Comparison of ENCODE assay signal across 9 cellular contexts in the genomic region with DNA sequence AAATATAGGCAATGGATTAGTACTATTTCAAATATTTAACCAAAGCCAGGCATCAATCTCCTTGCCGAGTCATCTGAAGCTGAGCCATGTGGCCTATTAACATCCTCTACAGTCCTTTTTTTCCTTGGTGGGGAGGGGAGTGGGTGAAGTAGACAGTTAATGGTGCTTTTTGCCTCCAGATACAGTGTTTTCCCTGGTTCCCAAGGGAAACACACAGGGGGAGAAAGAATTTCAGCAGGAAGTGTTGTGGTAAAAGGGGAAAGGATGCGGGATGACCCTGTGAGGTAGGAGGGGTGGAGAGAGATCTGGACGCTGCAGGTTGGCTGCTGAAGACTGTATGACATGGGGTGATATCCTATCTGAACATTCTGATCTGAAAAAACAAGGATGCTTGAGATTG. TPM values are rescaled to one million over a fixed set of nuclear protein-coding genes. Genes with fewer than 3 reads are reported as not detected.
DNase-seq lines count a peak whose midpoint lies in the region; ATAC-seq and TF ChIP-seq lines count a peak whose summit lies in the region.
"Had no signal": no experiment of that assay in that cellular context is flagged by ENCODE, and none has a peak within 500 bp of the region (broad histone marks: within the 10 kb centered on the region; RNA-seq: fewer than 3 reads in every experiment).

No MANE protein-coding gene starts in this region.

- no peak for TF ChIP-seq CTCF in CD8-positive, alpha-beta T cell (IDR thresholded peaks at IDR 0.05)
- TF ChIP-seq CTCF in epithelial cell of esophagus (IDR thresholded peaks at IDR 0.05; ENCODE audit: insufficient read depth, low read depth, low read length, missing control alignments) (no peak), neural progenitor cell (IDR thresholded peaks at IDR 0.05) (no peak)

- no peak overlapping the region for H3K27ac Mint-ChIP-seq in CD8-positive, alpha-beta T cell
- peak overlapping the region; percentile 84 for H3K27ac Mint-ChIP-seq in neural progenitor cell

- no peak overlapping the region for H3K4me3 Mint-ChIP-seq in CD8-positive, alpha-beta T cell
- H3K4me3 Mint-ChIP-seq in neural progenitor cell = no peak overlapping the region

- peaks cover 53% of the 10 kb centered on the region for H3K36me3 Mint-ChIP-seq in CD8-positive, alpha-beta T cell
- peaks cover 9% of the 10 kb centered on the region for H3K36me3 Mint-ChIP-seq in neural progenitor cell

- intact Hi-C loops in CD8-positive, alpha-beta T cell (cut with DNase I, micrococcal nuclease) = no loop called here

- H3K27me3 ChIP-seq in CD8-positive, alpha-beta T cell (ENCODE audit: insufficient read depth, low read length) = no peaks in the 10 kb centered on the region
- no peaks in the 10 kb centered on the region for H3K27me3 ChIP-seq in neural progenitor cell

- H4K20me1 ChIP-seq in neural progenitor cell (ENCODE audit: low read depth) = peaks cover 3% of the 10 kb centered on the region

- H3K4me1 ChIP-seq in CD8-positive, alpha-beta T cell (ENCODE audit: insufficient read depth, low read length) = no peaks in the 10 kb centered on the region
- H3K4me1 ChIP-seq in neural progenitor cell = peaks cover 36% of the 10 kb centered on the region

- peaks cover 10% of the 10 kb centered on the region for H3K36me3 ChIP-seq in CD8-positive, alpha-beta T cell (ENCODE audit: insufficient read depth, low read length)
- no peaks in the 10 kb centered on the region for H3K36me3 ChIP-seq in neural progenitor cell

- peaks cover 17% of the 10 kb centered on the region for H3K4me1 Mint-ChIP-seq in CD8-positive, alpha-beta T cell (ENCODE audit: low read depth)
- H3K4me1 Mint-ChIP-seq in neural progenitor cell = peaks cover 50% of the 10 kb centered on the region

- no peak overlapping the region for H2AFZ ChIP-seq in neural progenitor cell (replicated peaks)

- no peaks in the 10 kb centered on the region for H3K79me2 ChIP-seq in neural progenitor cell (ENCODE audit: low read depth)

- H3K9me3 Mint-ChIP-seq in CD8-positive, alpha-beta T cell = no peaks in the 10 kb centered on the region
- no peaks in the 10 kb centered on the region for H3K9me3 Mint-ChIP-seq in neural progenitor cell

- POLR2A ChIA-PET in CD8-positive, alpha-beta T cell (lab: Charles Lee) = no interaction called here

- H3F3A ChIP-seq in neural progenitor cell (ENCODE audit: low read depth) = peaks cover 3% of the 10 kb centered on the region

- no peak overlapping the region for H3K9ac ChIP-seq in neural progenitor cell

- H3K4me2 ChIP-seq in neural progenitor cell = no peak overlapping the region

- H3K27me3 Mint-ChIP-seq in CD8-positive, alpha-beta T cell (ENCODE audit: low read depth) = no peaks in the 10 kb centered on the region
- H3K27me3 Mint-ChIP-seq in neural progenitor cell (ENCODE audit: insufficient read depth, low read depth) = peaks cover 3% of the 10 kb centered on the region

- no peaks in the 10 kb centered on the region for H3K9me3 ChIP-seq in CD8-positive, alpha-beta T cell (ENCODE audit: low read length)
- no peaks in the 10 kb centered on the region for H3K9me3 ChIP-seq in neural progenitor cell (ENCODE audit: low read depth)

- CTCF ChIA-PET in CD8-positive, alpha-beta T cell (lab: Charles Lee) = no interaction called here

- H3K4me3 ChIP-seq in CD8-positive, alpha-beta T cell (ENCODE audit: low read depth, low read length) = no peak overlapping the region
- H3K4me3 ChIP-seq in epithelial cell of esophagus (ENCODE audit: low read length) = no peak overlapping the region
- H3K4me3 ChIP-seq in neural progenitor cell = no peak overlapping the region

- DNase-seq in CD8-positive, alpha-beta T cell = no peak
- DNase-seq in NCI-H2227 (lab: John Stamatoyannopoulos, UW; ENCODE audit: unreplicated experiment) (peak; percentile 22), epithelial cell of esophagus (ENCODE audit: low read depth) (peak; percentile 48), neural progenitor cell (ENCODE audit: low spot score) (no peak), activated T-cell treated with anti-CD3 and anti-CD28 coated beads for 4 hours (no peak)
- DNase-seq: NCI-H1436 had no signal

- H3K27ac ChIP-seq in CD8-positive, alpha-beta T cell (ENCODE audit: low read depth, low read length) = peak overlapping the region; percentile 5
- H3K27ac ChIP-seq in neural progenitor cell = no peak overlapping the region

- ATAC-seq in CD8-positive, alpha-beta T cell = no peak
- no peak for ATAC-seq in HG03039 (IDR thresholded peaks at IDR 0.05; ENCODE audit: unreplicated experiment)
- no peak for ATAC-seq in HG03196 (IDR thresholded peaks at IDR 0.05; ENCODE audit: unreplicated experiment)
- ATAC-seq in GM21528 (IDR thresholded peaks at IDR 0.05; ENCODE audit: low FRiP score, unreplicated experiment) = no peak

RNA-seq across cellular contexts. Expression of a gene that starts 9.6 kb away (rescaled TPM):
- total RNA-seq in CD8-positive, alpha-beta T cell = not detected
- not detected in 2 replicates for total RNA-seq in neural progenitor cell (ENCODE audit: low replicate concordance)

RNA-seq across cellular contexts. Expression of a gene that starts 40.8 kb away (rescaled TPM):
- total RNA-seq in CD8-positive, alpha-beta T cell = 1 to 10 TPM; 6.3 to 7.9 TPM
- 24.1 and 24.6 TPM in 2 replicates for total RNA-seq in neural progenitor cell (ENCODE audit: low replicate concordance)

Comparison
In these comparisons a context has a peak if more than half of its experiments do, and no peak if none do; other contexts are left out.
1. DNase-seq: peak in NCI-H2227 (single experiment) and epithelial cell of esophagus (single experiment); none in CD8-positive, alpha-beta T cell (0 of 7), neural progenitor cell (single experiment) and activated T-cell treated with anti-CD3 and anti-CD28 coated beads for 4 hours (single experiment).